In the genomic region with DNA sequence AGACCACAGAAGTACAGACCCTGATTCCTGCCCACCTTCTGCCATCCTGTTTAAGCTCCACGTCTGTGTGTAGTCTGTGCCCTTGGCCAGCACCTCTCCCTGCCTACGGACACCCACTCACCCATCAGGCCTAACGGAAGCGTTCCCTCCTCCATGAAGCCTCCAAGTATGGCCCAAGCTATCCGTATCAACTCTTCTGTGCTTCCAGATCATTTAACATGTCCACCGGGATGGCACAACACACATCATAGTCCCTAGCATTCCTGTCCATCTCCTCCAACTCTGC, we compare ENCODE assay signal across 9 cellular contexts. TPM values are rescaled to one million over a fixed set of nuclear protein-coding genes. Genes with fewer than 3 reads are reported as not detected.
A peak's percentile ranks its signal among the peaks of the same experiment; 100 is the strongest.
DNase-seq lines count a peak whose midpoint lies in the region; ATAC-seq lines count a peak whose summit lies in the region.
"Had no signal": no experiment of that assay in that cellular context is flagged by ENCODE, and none has a peak within 500 bp of the region (broad histone marks: within the 10 kb centered on the region; RNA-seq: fewer than 3 reads in every experiment).

No MANE protein-coding gene starts in this region.

- H3K4me2 ChIP-seq in mesenchymal stem cell (ENCODE audit: low read length, poor library complexity, severe bottlenecking): no peak overlapping the region

- ATAC-seq in activated CD4-positive, alpha-beta T cell treated with anti-CD3 and anti-CD28 coated beads for 36 hours: no peak
- no peak for ATAC-seq in activated naive CD8-positive, alpha-beta T cell treated with anti-CD3 and anti-CD28 coated beads, Interleukin-2, amount 10 ng/mL, durations not matched to agents 7 days and 5 days (ENCODE audit: low read depth)
- ATAC-seq in GM19023 (IDR thresholded peaks at IDR 0.05; ENCODE audit: unreplicated experiment): no peak

- CTCF ChIA-PET in activated CD4-positive, alpha-beta T cell treated with anti-CD3 and anti-CD28 coated beads for 36 hours (lab: Charles Lee): interaction anchor here (1.1 kb wide), 1 partner anchor 9 kb away, joined by 5 read pairs; no protein-coding TSS in a partner anchor

- H3K4me1 Mint-ChIP-seq in activated CD4-positive, alpha-beta T cell treated with anti-CD3 and anti-CD28 coated beads for 36 hours: peaks cover 99% of the 10 kb centered on the region
- H3K4me1 Mint-ChIP-seq in activated naive CD8-positive, alpha-beta T cell treated with anti-CD3 and anti-CD28 coated beads, Interleukin-2, amount 10 ng/mL, durations not matched to agents 7 days and 5 days: peaks cover 90% of the 10 kb centered on the region

- no peak overlapping the region for H2AFZ ChIP-seq in mesenchymal stem cell (ENCODE audit: low read depth, low read length)

- H3K9ac ChIP-seq in mesenchymal stem cell (ENCODE audit: low read length): peak overlapping the region; percentile 57

- H3K27ac ChIP-seq in mesenchymal stem cell (ENCODE audit: low read length, poor library complexity, severe bottlenecking) (no peak overlapping the region), substantia nigra (ENCODE audit: low read depth, low read length, poor library complexity, severe bottlenecking) (peak overlapping the region; percentile 40)

- H3K4me3 ChIP-seq in mesenchymal stem cell (ENCODE audit: insufficient read depth in 1 of 2, low read depth in 1 of 2, low read length in 2 of 2): peak overlapping the region in 1 of 2 experiments; percentile 40

- no peak overlapping the region for H2BK5ac ChIP-seq in mesenchymal stem cell (ENCODE audit: low read depth, low read length, poor library complexity, severe bottlenecking)

- peaks cover 86% of the 10 kb centered on the region for H3K36me3 Mint-ChIP-seq in activated CD4-positive, alpha-beta T cell treated with anti-CD3 and anti-CD28 coated beads for 36 hours (ENCODE audit: low read depth)
- H3K36me3 Mint-ChIP-seq in activated naive CD8-positive, alpha-beta T cell treated with anti-CD3 and anti-CD28 coated beads, Interleukin-2, amount 10 ng/mL, durations not matched to agents 7 days and 5 days: peaks cover 47% of the 10 kb centered on the region

- H3K4ac ChIP-seq in mesenchymal stem cell (ENCODE audit: low read depth in 1 of 2, low read length in 2 of 2): peak overlapping the region; percentile 3 to 27

- WGBS in mesenchymal stem cell: 88% methylated on average over 6 of the region's 6 CpGs

- H4K8ac ChIP-seq in mesenchymal stem cell (ENCODE audit: low read length): no peak overlapping the region

- no peaks in the 10 kb centered on the region for H3K27me3 Mint-ChIP-seq in activated CD4-positive, alpha-beta T cell treated with anti-CD3 and anti-CD28 coated beads for 36 hours
- H3K27me3 Mint-ChIP-seq in activated naive CD8-positive, alpha-beta T cell treated with anti-CD3 and anti-CD28 coated beads, Interleukin-2, amount 10 ng/mL, durations not matched to agents 7 days and 5 days: no peaks in the 10 kb centered on the region

- peaks cover 79% of the 10 kb centered on the region for H3K4me1 ChIP-seq in mesenchymal stem cell (ENCODE audit: control insufficient read depth, insufficient read depth, low read depth, low read length)

- no peaks in the 10 kb centered on the region for H3K9me3 Mint-ChIP-seq in activated CD4-positive, alpha-beta T cell treated with anti-CD3 and anti-CD28 coated beads for 36 hours (ENCODE audit: low read depth)
- H3K9me3 Mint-ChIP-seq in activated naive CD8-positive, alpha-beta T cell treated with anti-CD3 and anti-CD28 coated beads, Interleukin-2, amount 10 ng/mL, durations not matched to agents 7 days and 5 days: no peaks in the 10 kb centered on the region

- H3K27ac Mint-ChIP-seq in activated CD4-positive, alpha-beta T cell treated with anti-CD3 and anti-CD28 coated beads for 36 hours: peak overlapping the region; percentile 86
- peak overlapping the region; percentile 79 for H3K27ac Mint-ChIP-seq in activated naive CD8-positive, alpha-beta T cell treated with anti-CD3 and anti-CD28 coated beads, Interleukin-2, amount 10 ng/mL, durations not matched to agents 7 days and 5 days

- intact Hi-C loops in activated CD4-positive, alpha-beta T cell treated with anti-CD3 and anti-CD28 coated beads for 36 hours (cut with DNase I, micrococcal nuclease): no loop called here

- no peak overlapping the region for H2AK5ac ChIP-seq in mesenchymal stem cell (ENCODE audit: low read length, severe bottlenecking)

- H2BK120ac ChIP-seq in mesenchymal stem cell (ENCODE audit: low read depth, low read length): no peak overlapping the region

- peak overlapping the region; percentile 67 for H3K4me3 Mint-ChIP-seq in activated CD4-positive, alpha-beta T cell treated with anti-CD3 and anti-CD28 coated beads for 36 hours
- peak overlapping the region; percentile 38 for H3K4me3 Mint-ChIP-seq in activated naive CD8-positive, alpha-beta T cell treated with anti-CD3 and anti-CD28 coated beads, Interleukin-2, amount 10 ng/mL, durations not matched to agents 7 days and 5 days

- POLR2A ChIA-PET in activated CD4-positive, alpha-beta T cell treated with anti-CD3 and anti-CD28 coated beads for 36 hours (lab: Charles Lee): interaction anchor here (0.9 to 6.2 kb wide), 2 partner anchors 9 to 13 kb away, joined by 4 to 47 read pairs; a partner anchor contains a TSS
- POLR2A ChIA-PET in activated naive CD8-positive, alpha-beta T cell treated with anti-CD3 and anti-CD28 coated beads, Interleukin-2, amount 10 ng/mL, durations not matched to agents 7 days and 5 days (lab: Charles Lee): interaction anchor here (0.8 to 7.6 kb wide), 3 partner anchors 9 to 13 kb away, joined by 3 to 44 read pairs (median 40); a partner anchor contains a TSS

- H3K18ac ChIP-seq in mesenchymal stem cell (ENCODE audit: low read depth in 1 of 2, low read length in 2 of 2): peak overlapping the region in 1 of 2 experiments; percentile 88

- no peak overlapping the region for H3K23ac ChIP-seq in mesenchymal stem cell (ENCODE audit: low read length in 2 of 2)

- H3K9me3 ChIP-seq in mesenchymal stem cell (ENCODE audit: control insufficient read depth, low read length): no peaks in the 10 kb centered on the region

- H2BK12ac ChIP-seq in mesenchymal stem cell (ENCODE audit: low read length in 2 of 2): peak overlapping the region in 1 of 2 experiments; percentile 51

- H3K27me3 ChIP-seq in mesenchymal stem cell (ENCODE audit: control insufficient read depth in 1 of 2, insufficient read depth in 1 of 2, low read length in 2 of 2): no peaks in the 10 kb centered on the region

- H3K79me1 ChIP-seq in mesenchymal stem cell (replicated peaks; ENCODE audit: low read length, poor library complexity, severe bottlenecking): no peaks in the 10 kb centered on the region

- H4K91ac ChIP-seq in mesenchymal stem cell (ENCODE audit: low read length): no peak overlapping the region

- H2BK15ac ChIP-seq in mesenchymal stem cell (ENCODE audit: low read depth, poor library complexity, severe bottlenecking): no peak overlapping the region

- DNase-seq in activated CD4-positive, alpha-beta T cell treated with anti-CD3 and anti-CD28 coated beads for 36 hours: no peak
- no peak for DNase-seq in activated CD4-positive, alpha-beta T cell treated with anti-CD3 and anti-CD28 coated beads, Interleukin-2, amount 50 U/mL, for 48 hours
- no peak for DNase-seq in activated naive CD8-positive, alpha-beta T cell treated with anti-CD3 and anti-CD28 coated beads, Interleukin-2, amount 10 ng/mL, durations not matched to agents 7 days and 5 days
- DNase-seq in mesenchymal stem cell: no peak
- no peak for DNase-seq in substantia nigra (lab: John Stamatoyannopoulos, UW)
- DNase-seq in HuH-7 (ENCODE audit: low spot score): no peak
- DNase-seq in NCI-H446 treated with DMSO at 0.1 percent for 48 hours (lab: John Stamatoyannopoulos, UW): no peak
- DNase-seq: activated CD4-positive, alpha-beta T cell treated with anti-CD3 and anti-CD28 coated beads, Interleukin-2, amount 50 U/mL, for 1 hour had no signal

- peak overlapping the region in 1 of 2 experiments; percentile 81 for H3K14ac ChIP-seq in mesenchymal stem cell (ENCODE audit: low read length in 2 of 2)

- H3K36me3 ChIP-seq in mesenchymal stem cell (ENCODE audit: control insufficient read depth in 1 of 2, insufficient read depth in 2 of 2, low read depth in 1 of 2, low read length in 2 of 2): peaks cover 62 to 69% of the 10 kb centered on the region in 2 experiments

RNA-seq across cellular contexts. Expression of a gene that starts 11.7 kb away (rescaled TPM):
- 100 to 1,000 TPM; 308 to 354 TPM for total RNA-seq in activated CD4-positive, alpha-beta T cell treated with anti-CD3 and anti-CD28 coated beads for 36 hours
- total RNA-seq in activated naive CD8-positive, alpha-beta T cell treated with anti-CD3 and anti-CD28 coated beads, Interleukin-2, amount 10 ng/mL, durations not matched to agents 7 days and 5 days: 100 to 1,000 TPM; 371 to 372 TPM
- 208 TPM for polyA plus RNA-seq in mesenchymal stem cell (2013, experiment 1 of 2)
- 215 TPM for polyA plus RNA-seq in mesenchymal stem cell (2013, experiment 2 of 2)
